7 cellular contexts compared by ENCODE assay signal in the genomic region with DNA sequence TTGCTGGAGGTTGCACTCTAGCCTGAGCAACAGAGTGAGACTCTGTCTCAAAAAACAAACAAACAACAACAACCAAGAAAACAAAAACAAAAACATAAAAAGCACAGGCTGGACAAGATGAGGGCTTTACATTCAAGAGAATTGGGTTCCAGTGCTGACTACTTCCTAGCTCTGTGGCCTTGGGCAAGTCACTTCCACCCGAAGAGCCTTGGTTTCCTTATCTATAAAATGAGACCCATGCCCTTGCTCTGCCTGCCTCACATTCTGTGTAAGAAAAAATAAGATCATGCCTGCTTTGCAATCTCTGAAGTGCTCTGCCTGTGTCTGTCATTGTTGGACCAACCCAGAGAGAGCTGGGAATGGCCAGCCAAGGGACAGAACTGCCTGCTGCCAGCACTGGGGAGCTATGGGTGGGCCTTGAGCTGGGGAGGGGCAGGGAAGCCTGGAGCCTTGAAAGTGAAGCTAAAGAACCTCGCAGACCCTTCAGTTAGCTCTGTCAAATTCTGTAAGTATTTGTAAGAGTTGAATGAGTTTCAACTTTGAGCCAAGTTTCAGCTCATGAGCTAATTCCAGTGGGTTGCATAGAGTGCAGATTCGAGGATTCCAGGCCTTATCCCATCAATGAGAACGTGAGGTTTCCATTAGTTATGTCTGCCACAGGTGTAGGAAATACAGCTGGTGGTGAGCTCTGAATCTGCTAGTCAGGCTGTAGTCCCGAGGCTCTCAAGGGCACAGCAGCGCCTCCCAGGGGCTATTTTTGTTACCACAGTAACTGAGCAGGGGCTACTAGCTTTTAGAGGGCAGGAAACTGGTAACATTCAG.
A peak's percentile ranks its signal among the peaks of the same experiment; 100 is the strongest.
DNase-seq lines count a peak whose midpoint lies in the region; ATAC-seq and TF ChIP-seq lines count a peak whose summit lies in the region.

No MANE protein-coding gene starts in this region.

- intact Hi-C loops in esophagus squamous epithelium (cut with DNase I) = no loop called here

- H3K9me3 ChIP-seq in RWPE2 (ENCODE audit: severe bottlenecking) (no peaks in the 10 kb centered on the region), esophagus squamous epithelium (peaks cover 0 to 3% (median 0%) of the 10 kb centered on the region in 3 donors)

- H3K27me3 ChIP-seq in HL-60 (ENCODE audit: insufficient read depth, poor library complexity, severe bottlenecking) (peaks cover 3% of the 10 kb centered on the region), RWPE2 (ENCODE audit: insufficient read depth, poor library complexity, severe bottlenecking) (no peaks in the 10 kb centered on the region), esophagus squamous epithelium (peaks cover 0 to 67% (median 2%) of the 10 kb centered on the region in 4 donors)

- no peak overlapping the region for H3K27ac ChIP-seq in HL-60 (replicated peaks)
- no peak overlapping the region for H3K27ac ChIP-seq in RWPE2 (ENCODE audit: poor library complexity, severe bottlenecking)
- no peak overlapping the region for H3K27ac ChIP-seq in esophagus squamous epithelium

- no peak overlapping the region for H3K4me3 Mint-ChIP-seq in nephron progenitor cell

- peaks cover 18% of the 10 kb centered on the region for H3K27me3 Mint-ChIP-seq in nephron progenitor cell (ENCODE audit: low read depth, poor library complexity)

- H3K4me1 ChIP-seq in RWPE2 (ENCODE audit: insufficient read depth, poor library complexity, severe bottlenecking) (peaks cover 3% of the 10 kb centered on the region), esophagus squamous epithelium (peaks cover 0 to 8% (median 5%) of the 10 kb centered on the region in 3 donors)

- H3K4me3 ChIP-seq in HL-60 (replicated peaks; ENCODE audit: insufficient read depth, low read length) (no peak overlapping the region), RWPE2 (ENCODE audit: severe bottlenecking) (no peak overlapping the region), cardiac fibroblast (replicated peaks in 1 of 2; ENCODE audit: low read depth in 2 of 2, low read length in 2 of 2) (no peak overlapping the region), esophagus squamous epithelium (no peak overlapping the region)

- TF ChIP-seq CTCF in HL-60 (IDR thresholded peaks at IDR 0.05; ENCODE audit: insufficient read depth, low read length) = peak; percentile 19
- TF ChIP-seq CTCF in RWPE2 (IDR thresholded peaks at IDR 0.05; ENCODE audit: poor library complexity, severe bottlenecking) = peak; percentile 73
- peak; percentile 49 for TF ChIP-seq CTCF in cardiac fibroblast (IDR thresholded peaks at IDR 0.05; ENCODE audit: low read depth, low read length)
- TF ChIP-seq CTCF in nephron progenitor cell (IDR thresholded peaks at IDR 0.05) = peak; percentile 38
- TF ChIP-seq CTCF in esophagus squamous epithelium (IDR thresholded peaks at IDR 0.05) = peak in 3 of 6 experiments; percentile 8 to 44 (median 28)

- peak; percentile 60 for DNase-seq in Daoy (ENCODE audit: low read depth)
- DNase-seq in HL-60 (ENCODE audit: low read depth in 1 of 2, low spot score in 1 of 2) = peak in 1 of 2 experiments; percentile 40
- no peak for DNase-seq in RWPE2 (ENCODE audit: low spot score)
- peak; percentile 33 to 48 for DNase-seq in cardiac fibroblast (ENCODE audit: low read depth in 2 of 2)
- DNase-seq in nephron progenitor cell = peak; percentile 60
- no peak for DNase-seq in esophagus squamous epithelium (lab: John Stamatoyannopoulos, UW)

- H3K36me3 ChIP-seq in RWPE2 (ENCODE audit: low read depth) (no peaks in the 10 kb centered on the region), esophagus squamous epithelium (no peaks in the 10 kb centered on the region)

- TF ChIP-seq POLR2A in esophagus squamous epithelium (IDR thresholded peaks at IDR 0.05) = no peak

- H3K9me3 Mint-ChIP-seq in nephron progenitor cell = peaks cover 5% of the 10 kb centered on the region

- WGBS in esophagus squamous epithelium, 2 donors = 25 to 43% methylated on average over 4 to 6 of the region's 6 CpGs

- H3K36me3 Mint-ChIP-seq in nephron progenitor cell (ENCODE audit: low read depth) = no peaks in the 10 kb centered on the region

- ATAC-seq in RWPE2 (ENCODE audit: low read depth) (peak; percentile 60), GM18870 (IDR thresholded peaks at IDR 0.05; ENCODE audit: unreplicated experiment) (no peak)

- H3K4me1 Mint-ChIP-seq in nephron progenitor cell = peaks cover 6% of the 10 kb centered on the region

- H3K27ac Mint-ChIP-seq in nephron progenitor cell = no peak overlapping the region

Comparison
In these comparisons a context has a peak if more than half of its experiments do, and no peak if none do; other contexts are left out.
1. DNase-seq: peak in Daoy (single experiment), cardiac fibroblast (2 of 2) and nephron progenitor cell (single experiment); none in RWPE2 (single experiment) and esophagus squamous epithelium (single experiment).